Comparison of ENCODE assay signal across 1 cellular context in the genomic region with DNA sequence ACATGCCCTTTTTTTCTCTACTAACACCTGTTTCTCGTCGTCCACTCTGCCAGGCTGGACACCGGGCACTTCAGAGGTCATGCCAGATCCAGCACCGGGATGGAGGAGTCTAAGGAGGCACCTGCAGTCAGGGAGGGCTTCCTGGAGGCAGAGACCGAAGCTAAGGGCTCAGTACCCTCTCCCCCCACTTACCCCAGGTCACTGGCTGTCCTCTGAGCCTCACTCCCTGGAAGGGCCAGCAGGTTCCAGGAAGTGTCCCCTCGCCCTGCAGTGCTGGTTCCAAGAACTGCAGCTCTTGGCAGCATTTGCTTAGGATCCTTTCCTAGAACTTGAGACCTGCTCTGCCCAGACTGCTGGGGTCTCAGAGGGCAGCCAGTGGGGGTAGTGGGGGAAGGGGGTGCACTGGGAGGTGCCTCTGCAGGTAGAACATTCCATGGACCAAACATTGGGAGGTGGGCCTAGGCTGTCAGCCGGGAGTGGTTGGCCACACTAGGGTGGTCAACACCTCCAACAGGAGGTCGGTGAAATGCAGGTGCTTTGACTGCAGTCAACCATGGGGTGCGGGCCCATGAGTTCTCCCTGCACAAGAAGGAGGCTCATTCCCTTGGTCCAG.
TF ChIP-seq lines count a peak whose summit lies in the region.

No MANE protein-coding gene starts in this region.

TF ChIP-seq in K562, 482 proteins besides CTCF, POLR2A, EP300 and RAD21 (continued from another document and continues in another):
- TF ChIP-seq, protein P1, sequence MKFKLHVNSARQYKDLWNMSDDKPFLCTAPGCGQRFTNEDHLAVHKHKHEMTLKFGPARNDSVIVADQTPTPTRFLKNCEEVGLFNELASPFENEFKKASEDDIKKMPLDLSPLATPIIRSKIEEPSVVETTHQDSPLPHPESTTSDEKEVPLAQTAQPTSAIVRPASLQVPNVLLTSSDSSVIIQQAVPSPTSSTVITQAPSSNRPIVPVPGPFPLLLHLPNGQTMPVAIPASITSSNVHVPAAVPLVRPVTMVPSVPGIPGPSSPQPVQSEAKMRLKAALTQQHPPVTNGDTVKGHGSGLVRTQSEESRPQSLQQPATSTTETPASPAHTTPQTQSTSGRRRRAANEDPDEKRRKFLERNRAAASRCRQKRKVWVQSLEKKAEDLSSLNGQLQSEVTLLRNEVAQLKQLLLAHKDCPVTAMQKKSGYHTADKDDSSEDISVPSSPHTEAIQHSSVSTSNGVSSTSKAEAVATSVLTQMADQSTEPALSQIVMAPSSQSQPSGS (CRISPR knock-in tag; IDR thresholded peaks at IDR 0.05) = no peak
- TF ChIP-seq, protein P2, sequence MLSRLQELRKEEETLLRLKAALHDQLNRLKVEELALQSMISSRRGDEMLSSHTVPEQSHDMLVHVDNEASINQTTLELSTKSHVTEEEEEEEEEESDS (CRISPR knock-in tag; IDR thresholded peaks at IDR 0.05) = no peak
- TF ChIP-seq NCOA1 (IDR thresholded peaks at IDR 0.05; ENCODE audit: low read depth) (peak; percentile 69; the same call in 1 of the 2 replicates), XRCC5 (IDR thresholded peaks at IDR 0.05; ENCODE audit: low read depth, low read length) (no peak), TCF3 (CRISPR knock-in tag; IDR thresholded peaks at IDR 0.05) (peak; percentile 49; the same call in 1 of the 2 replicates), RFX1 (IDR thresholded peaks at IDR 0.05) (no peak), TFAM (CRISPR knock-in tag; conservative IDR thresholded peaks at IDR 0.05) (no peak), RBM14 (IDR thresholded peaks at IDR 0.05; ENCODE audit: borderline replicate concordance, insufficient read depth, low read depth, low read length) (no peak), ZNF175 (CRISPR knock-in tag; IDR thresholded peaks at IDR 0.05; ENCODE audit: low read depth) (0 out of 2 replicates have a peak, but pooled peaks have one; percentile 5), TCFL5 (CRISPR knock-in tag; conservative IDR thresholded peaks at IDR 0.05) (no peak), CBX3 (IDR thresholded peaks at IDR 0.05; ENCODE audit: borderline replicate concordance in 1 of 2, low read length in 2 of 2) (peak in 1 of 2 experiments; percentile 67; a peak in 1 of 3 replicates), NR2C1 (IDR thresholded peaks at IDR 0.05) (no peak), NR2C1 (tag; IDR thresholded peaks at IDR 0.05) (peak; percentile 68; the same call in 1 of the 2 replicates), ETV6 (IDR thresholded peaks at IDR 0.05; ENCODE audit: borderline replicate concordance in 1 of 2, low read depth in 2 of 2, low read length in 1 of 2) (peak in 1 of 2 experiments; percentile 75; a peak in 1 of 4 replicates), ETV6 (CRISPR knock-in tag; IDR thresholded peaks at IDR 0.05; ENCODE audit: borderline replicate concordance) (no peak), CCAR2 (IDR thresholded peaks at IDR 0.05; ENCODE audit: low read depth, low read length) (no peak), NFYB (IDR thresholded peaks at IDR 0.05; ENCODE audit: extremely low read depth, insufficient read length) (no peak), TOE1 (IDR thresholded peaks at IDR 0.05; ENCODE audit: borderline replicate concordance) (peak; percentile 44; the same call in 1 of the 2 replicates), TOE1 (CRISPR knock-in tag; IDR thresholded peaks at IDR 0.05; ENCODE audit: borderline replicate concordance, low read depth) (no peak), NRF1 (conservative IDR thresholded peaks at IDR 0.05 in 1 of 2, IDR thresholded peaks at IDR 0.05 in 1 of 2) (no peak), MCM7 (IDR thresholded peaks at IDR 0.05) (no peak), CC2D1A (IDR thresholded peaks at IDR 0.05) (peak; percentile 100), BRF1 (IDR thresholded peaks at IDR 0.05; ENCODE audit: borderline replicate concordance, extremely low read depth, insufficient read length) (no peak), MYNN (IDR thresholded peaks at IDR 0.05) (peak; percentile 55; the same call in 1 of the 2 replicates), MYNN (CRISPR knock-in tag; IDR thresholded peaks at IDR 0.05) (no peak), SMARCA5 (IDR thresholded peaks at IDR 0.05) (peak; percentile 98), ESRRB (CRISPR knock-in tag; IDR thresholded peaks at IDR 0.05; ENCODE audit: borderline replicate concordance) (no peak), ELF2 (CRISPR knock-in tag; IDR thresholded peaks at IDR 0.05) (0 out of 2 replicates have a peak, but pooled peaks have one; percentile 16), ZNF551 (CRISPR knock-in tag; IDR thresholded peaks at IDR 0.05) (no peak), HLTF (IDR thresholded peaks at IDR 0.05) (peak; percentile 80; the same call in 1 of the 2 replicates), NBN (IDR thresholded peaks at IDR 0.05; ENCODE audit: low read depth) (0 out of 2 replicates have a peak, but pooled peaks have one; percentile 54)
- TF ChIP-seq, protein P3, sequence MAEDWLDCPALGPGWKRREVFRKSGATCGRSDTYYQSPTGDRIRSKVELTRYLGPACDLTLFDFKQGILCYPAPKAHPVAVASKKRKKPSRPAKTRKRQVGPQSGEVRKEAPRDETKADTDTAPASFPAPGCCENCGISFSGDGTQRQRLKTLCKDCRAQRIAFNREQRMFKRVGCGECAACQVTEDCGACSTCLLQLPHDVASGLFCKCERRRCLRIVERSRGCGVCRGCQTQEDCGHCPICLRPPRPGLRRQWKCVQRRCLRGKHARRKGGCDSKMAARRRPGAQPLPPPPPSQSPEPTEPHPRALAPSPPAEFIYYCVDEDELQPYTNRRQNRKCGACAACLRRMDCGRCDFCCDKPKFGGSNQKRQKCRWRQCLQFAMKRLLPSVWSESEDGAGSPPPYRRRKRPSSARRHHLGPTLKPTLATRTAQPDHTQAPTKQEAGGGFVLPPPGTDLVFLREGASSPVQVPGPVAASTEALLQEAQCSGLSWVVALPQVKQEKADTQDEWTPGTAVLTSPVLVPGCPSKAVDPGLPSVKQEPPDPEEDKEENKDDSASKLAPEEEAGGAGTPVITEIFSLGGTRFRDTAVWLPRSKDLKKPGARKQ (CRISPR knock-in tag; IDR thresholded peaks at IDR 0.05) = no peak
- TF ChIP-seq, protein P4, sequence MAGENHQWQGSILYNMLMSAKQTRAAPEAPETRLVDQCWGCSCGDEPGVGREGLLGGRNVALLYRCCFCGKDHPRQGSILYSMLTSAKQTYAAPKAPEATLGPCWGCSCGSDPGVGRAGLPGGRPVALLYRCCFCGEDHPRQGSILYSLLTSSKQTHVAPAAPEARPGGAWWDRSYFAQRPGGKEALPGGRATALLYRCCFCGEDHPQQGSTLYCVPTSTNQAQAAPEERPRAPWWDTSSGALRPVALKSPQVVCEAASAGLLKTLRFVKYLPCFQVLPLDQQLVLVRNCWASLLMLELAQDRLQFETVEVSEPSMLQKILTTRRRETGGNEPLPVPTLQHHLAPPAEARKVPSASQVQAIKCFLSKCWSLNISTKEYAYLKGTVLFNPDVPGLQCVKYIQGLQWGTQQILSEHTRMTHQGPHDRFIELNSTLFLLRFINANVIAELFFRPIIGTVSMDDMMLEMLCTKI (IDR thresholded peaks at IDR 0.05; ENCODE audit: partially characterized antibody) = no peak
- TF ChIP-seq, protein P5, sequence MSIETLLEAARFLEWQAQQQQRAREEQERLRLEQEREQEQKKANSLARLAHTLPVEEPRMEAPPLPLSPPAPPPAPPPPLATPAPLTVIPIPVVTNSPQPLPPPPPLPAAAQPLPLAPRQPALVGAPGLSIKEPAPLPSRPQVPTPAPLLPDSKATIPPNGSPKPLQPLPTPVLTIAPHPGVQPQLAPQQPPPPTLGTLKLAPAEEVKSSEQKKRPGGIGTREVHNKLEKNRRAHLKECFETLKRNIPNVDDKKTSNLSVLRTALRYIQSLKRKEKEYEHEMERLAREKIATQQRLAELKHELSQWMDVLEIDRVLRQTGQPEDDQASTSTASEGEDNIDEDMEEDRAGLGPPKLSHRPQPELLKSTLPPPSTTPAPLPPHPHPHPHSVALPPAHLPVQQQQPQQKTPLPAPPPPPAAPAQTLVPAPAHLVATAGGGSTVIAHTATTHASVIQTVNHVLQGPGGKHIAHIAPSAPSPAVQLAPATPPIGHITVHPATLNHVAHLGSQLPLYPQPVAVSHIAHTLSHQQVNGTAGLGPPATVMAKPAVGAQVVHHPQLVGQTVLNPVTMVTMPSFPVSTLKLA (conservative IDR thresholded peaks at IDR 0.05) = 0 out of 4 replicates have a peak, but pooled peaks of 1 of the 2 experiments have one; percentile 10
- TF ChIP-seq, protein P6, sequence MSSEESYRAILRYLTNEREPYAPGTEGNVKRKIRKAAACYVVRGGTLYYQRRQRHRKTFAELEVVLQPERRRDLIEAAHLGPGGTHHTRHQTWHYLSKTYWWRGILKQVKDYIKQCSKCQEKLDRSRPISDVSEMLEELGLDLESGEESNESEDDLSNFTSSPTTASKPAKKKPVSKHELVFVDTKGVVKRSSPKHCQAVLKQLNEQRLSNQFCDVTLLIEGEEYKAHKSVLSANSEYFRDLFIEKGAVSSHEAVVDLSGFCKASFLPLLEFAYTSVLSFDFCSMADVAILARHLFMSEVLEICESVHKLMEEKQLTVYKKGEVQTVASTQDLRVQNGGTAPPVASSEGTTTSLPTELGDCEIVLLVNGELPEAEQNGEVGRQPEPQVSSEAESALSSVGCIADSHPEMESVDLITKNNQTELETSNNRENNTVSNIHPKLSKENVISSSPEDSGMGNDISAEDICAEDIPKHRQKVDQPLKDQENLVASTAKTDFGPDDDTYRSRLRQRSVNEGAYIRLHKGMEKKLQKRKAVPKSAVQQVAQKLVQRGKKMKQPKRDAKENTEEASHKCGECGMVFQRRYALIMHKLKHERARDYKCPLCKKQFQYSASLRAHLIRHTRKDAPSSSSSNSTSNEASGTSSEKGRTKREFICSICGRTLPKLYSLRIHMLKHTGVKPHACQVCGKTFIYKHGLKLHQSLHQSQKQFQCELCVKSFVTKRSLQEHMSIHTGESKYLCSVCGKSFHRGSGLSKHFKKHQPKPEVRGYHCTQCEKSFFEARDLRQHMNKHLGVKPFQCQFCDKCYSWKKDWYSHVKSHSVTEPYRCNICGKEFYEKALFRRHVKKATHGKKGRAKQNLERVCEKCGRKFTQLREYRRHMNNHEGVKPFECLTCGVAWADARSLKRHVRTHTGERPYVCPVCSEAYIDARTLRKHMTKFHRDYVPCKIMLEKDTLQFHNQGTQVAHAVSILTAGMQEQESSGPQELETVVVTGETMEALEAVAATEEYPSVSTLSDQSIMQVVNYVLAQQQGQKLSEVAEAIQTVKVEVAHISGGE (CRISPR knock-in tag; IDR thresholded peaks at IDR 0.05) = no peak
- TF ChIP-seq, protein P7, sequence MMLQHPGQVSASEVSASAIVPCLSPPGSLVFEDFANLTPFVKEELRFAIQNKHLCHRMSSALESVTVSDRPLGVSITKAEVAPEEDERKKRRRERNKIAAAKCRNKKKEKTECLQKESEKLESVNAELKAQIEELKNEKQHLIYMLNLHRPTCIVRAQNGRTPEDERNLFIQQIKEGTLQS (IDR thresholded peaks at IDR 0.05) = no peak
- TF ChIP-seq, protein P7 (CRISPR knock-in tag; conservative IDR thresholded peaks at IDR 0.05) = no peak
- TF ChIP-seq, protein P8, sequence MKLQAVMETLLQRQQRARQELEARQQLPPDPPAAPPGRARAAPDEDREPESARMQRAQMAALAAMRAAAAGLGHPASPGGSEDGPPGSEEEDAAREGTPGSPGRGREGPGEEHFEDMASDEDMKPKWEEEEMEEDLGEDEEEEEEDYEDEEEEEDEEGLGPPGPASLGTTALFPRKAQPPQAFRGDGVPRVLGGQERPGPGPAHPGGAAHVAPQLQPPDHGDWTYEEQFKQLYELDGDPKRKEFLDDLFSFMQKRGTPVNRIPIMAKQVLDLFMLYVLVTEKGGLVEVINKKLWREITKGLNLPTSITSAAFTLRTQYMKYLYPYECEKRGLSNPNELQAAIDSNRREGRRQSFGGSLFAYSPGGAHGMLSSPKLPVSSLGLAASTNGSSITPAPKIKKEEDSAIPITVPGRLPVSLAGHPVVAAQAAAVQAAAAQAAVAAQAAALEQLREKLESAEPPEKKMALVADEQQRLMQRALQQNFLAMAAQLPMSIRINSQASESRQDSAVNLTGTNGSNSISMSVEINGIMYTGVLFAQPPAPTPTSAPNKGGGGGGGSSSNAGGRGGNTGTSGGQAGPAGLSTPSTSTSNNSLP (IDR thresholded peaks at IDR 0.05; ENCODE audit: borderline replicate concordance, low read depth, low read length) = no peak
- TF ChIP-seq, protein P9, sequence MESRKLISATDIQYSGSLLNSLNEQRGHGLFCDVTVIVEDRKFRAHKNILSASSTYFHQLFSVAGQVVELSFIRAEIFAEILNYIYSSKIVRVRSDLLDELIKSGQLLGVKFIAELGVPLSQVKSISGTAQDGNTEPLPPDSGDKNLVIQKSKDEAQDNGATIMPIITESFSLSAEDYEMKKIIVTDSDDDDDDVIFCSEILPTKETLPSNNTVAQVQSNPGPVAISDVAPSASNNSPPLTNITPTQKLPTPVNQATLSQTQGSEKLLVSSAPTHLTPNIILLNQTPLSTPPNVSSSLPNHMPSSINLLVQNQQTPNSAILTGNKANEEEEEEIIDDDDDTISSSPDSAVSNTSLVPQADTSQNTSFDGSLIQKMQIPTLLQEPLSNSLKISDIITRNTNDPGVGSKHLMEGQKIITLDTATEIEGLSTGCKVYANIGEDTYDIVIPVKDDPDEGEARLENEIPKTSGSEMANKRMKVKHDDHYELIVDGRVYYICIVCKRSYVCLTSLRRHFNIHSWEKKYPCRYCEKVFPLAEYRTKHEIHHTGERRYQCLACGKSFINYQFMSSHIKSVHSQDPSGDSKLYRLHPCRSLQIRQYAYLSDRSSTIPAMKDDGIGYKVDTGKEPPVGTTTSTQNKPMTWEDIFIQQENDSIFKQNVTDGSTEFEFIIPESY (CRISPR knock-in tag; IDR thresholded peaks at IDR 0.05) = 0 out of 2 replicates have a peak, but pooled peaks have one; percentile 5
- TF ChIP-seq, protein P10, sequence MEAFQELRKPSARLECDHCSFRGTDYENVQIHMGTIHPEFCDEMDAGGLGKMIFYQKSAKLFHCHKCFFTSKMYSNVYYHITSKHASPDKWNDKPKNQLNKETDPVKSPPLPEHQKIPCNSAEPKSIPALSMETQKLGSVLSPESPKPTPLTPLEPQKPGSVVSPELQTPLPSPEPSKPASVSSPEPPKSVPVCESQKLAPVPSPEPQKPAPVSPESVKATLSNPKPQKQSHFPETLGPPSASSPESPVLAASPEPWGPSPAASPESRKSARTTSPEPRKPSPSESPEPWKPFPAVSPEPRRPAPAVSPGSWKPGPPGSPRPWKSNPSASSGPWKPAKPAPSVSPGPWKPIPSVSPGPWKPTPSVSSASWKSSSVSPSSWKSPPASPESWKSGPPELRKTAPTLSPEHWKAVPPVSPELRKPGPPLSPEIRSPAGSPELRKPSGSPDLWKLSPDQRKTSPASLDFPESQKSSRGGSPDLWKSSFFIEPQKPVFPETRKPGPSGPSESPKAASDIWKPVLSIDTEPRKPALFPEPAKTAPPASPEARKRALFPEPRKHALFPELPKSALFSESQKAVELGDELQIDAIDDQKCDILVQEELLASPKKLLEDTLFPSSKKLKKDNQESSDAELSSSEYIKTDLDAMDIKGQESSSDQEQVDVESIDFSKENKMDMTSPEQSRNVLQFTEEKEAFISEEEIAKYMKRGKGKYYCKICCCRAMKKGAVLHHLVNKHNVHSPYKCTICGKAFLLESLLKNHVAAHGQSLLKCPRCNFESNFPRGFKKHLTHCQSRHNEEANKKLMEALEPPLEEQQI (IDR thresholded peaks at IDR 0.05) = no peak
